In genomic region chr12:94803939-94804338, GRCh38 we compare ENCODE assay signal across 22 cellular contexts.
"Had no signal": no experiment of that assay in that cellular context is flagged by ENCODE, and none has a peak within 500 bp of the region (broad histone marks: within the 10 kb centered on the region; RNA-seq: fewer than 3 reads in every experiment).

No MANE protein-coding gene starts in this region.

- H3K27ac Mint-ChIP-seq: immature natural killer cell; memory B cell; naive thymus-derived CD4-positive, alpha-beta T cell; natural killer cell treated with Interleukin-12 subunit alpha and Interleukin-12 subunit beta and Interleukin-15 and Interleukin-18, amount 100 ng/mL, for 72 hours; stimulated activated memory B cell treated with anti-CD40 and anti-IgM and Interleukin-4, amounts not matched to agents 10 μg/mL and 1 μg/mL and 100 μg/mL, for 72 hours; stimulated activated naive CD8-positive, alpha-beta T cell treated with anti-CD3 and anti-CD28 coated beads, Interleukin-15, amount 100 ng/mL, for 72 hours had no signal

- H3K4me3 Mint-ChIP-seq: immature natural killer cell; memory B cell; naive thymus-derived CD4-positive, alpha-beta T cell; natural killer cell treated with Interleukin-12 subunit alpha and Interleukin-12 subunit beta and Interleukin-15 and Interleukin-18, amount 100 ng/mL, for 72 hours; neural crest cell; stimulated activated memory B cell treated with anti-CD40 and anti-IgM and Interleukin-4, amounts not matched to agents 10 μg/mL and 1 μg/mL and 100 μg/mL, for 72 hours; stimulated activated naive CD8-positive, alpha-beta T cell treated with anti-CD3 and anti-CD28 coated beads, Interleukin-15, amount 100 ng/mL, for 72 hours had no signal

- H3K4me1 Mint-ChIP-seq: immature natural killer cell; neural crest cell; stimulated activated naive CD8-positive, alpha-beta T cell treated with anti-CD3 and anti-CD28 coated beads, Interleukin-15, amount 100 ng/mL, for 72 hours had no signal

- ATAC-seq: mucosa of descending colon; naive thymus-derived CD4-positive, alpha-beta T cell; natural killer cell treated with Interleukin-12 subunit alpha and Interleukin-12 subunit beta and Interleukin-15 and Interleukin-18, amount 100 ng/mL, for 72 hours; pancreas; psoas muscle; stimulated activated memory B cell treated with anti-CD40 and anti-IgM and Interleukin-4, amounts not matched to agents 10 μg/mL and 1 μg/mL and 100 μg/mL, for 72 hours; stimulated activated naive CD8-positive, alpha-beta T cell treated with anti-CD3 and anti-CD28 coated beads, Interleukin-15, amount 100 ng/mL, for 72 hours had no signal

- H3K36me3 Mint-ChIP-seq: immature natural killer cell; natural killer cell treated with Interleukin-12 subunit alpha and Interleukin-12 subunit beta and Interleukin-15 and Interleukin-18, amount 100 ng/mL, for 72 hours had no signal

- H3K27me3 Mint-ChIP-seq: memory B cell; stimulated activated memory B cell treated with anti-CD40 and anti-IgM and Interleukin-4, amounts not matched to agents 10 μg/mL and 1 μg/mL and 100 μg/mL, for 72 hours; stimulated activated naive CD8-positive, alpha-beta T cell treated with anti-CD3 and anti-CD28 coated beads, Interleukin-15, amount 100 ng/mL, for 72 hours had no signal

- H3K9me3 Mint-ChIP-seq: memory B cell; natural killer cell treated with Interleukin-12 subunit alpha and Interleukin-12 subunit beta and Interleukin-15 and Interleukin-18, amount 100 ng/mL, for 72 hours had no signal

- DNase-seq: immature natural killer cell; left ventricle myocardium inferior; midbrain; mucosa of descending colon; naive thymus-derived CD4-positive, alpha-beta T cell; pancreas; psoas muscle; right lobe of liver; stimulated activated CD4-positive, alpha-beta T cell treated with anti-CD3 and anti-CD28 coated beads, Interleukin-1b, Interleukin-23, amount 100 ng/mL, for 48 hours; stimulated activated CD4-positive, alpha-beta T cell treated with anti-CD3 and anti-CD28 coated beads, Interleukin-2, amount 100 ng/mL, for 48 hours; stimulated activated CD4-positive, alpha-beta T cell treated with anti-CD3 and anti-CD28 coated beads, Interleukin-4, amount 100 ng/mL, for 4 hours; stimulated activated CD8-positive, alpha-beta memory T cell treated with anti-CD3 and anti-CD28 coated beads, Interleukin-4, amount 100 ng/mL, for 48 hours; stimulated activated naive CD4-positive, alpha-beta T cell treated with Interleukin-2 at 50 U/mL for 16 hours; stimulated activated naive CD8-positive, alpha-beta T cell treated with anti-CD3 and anti-CD28 coated beads, Interleukin-15, amount 100 ng/mL, for 72 hours; testis; thyroid gland; transverse colon; uterus had no signal
